8 cellular contexts compared by ENCODE assay signal in genomic region chr11:125624756-125625213, GRCh38. TPM values are rescaled to one million over a fixed set of nuclear protein-coding genes. Genes with fewer than 3 reads are reported as not detected.
DNase-seq lines count a peak whose midpoint lies in the region; ATAC-seq and TF ChIP-seq lines count a peak whose summit lies in the region.

CHEK1 (plus strand) TSS chr11:125625163; CDS start chr11:125626769, 1,606 bp downstream.

- H3F3A ChIP-seq in SK-N-SH (replicated peaks; ENCODE audit: insufficient read depth): peaks cover 57% of the 10 kb centered on the region

- peak within 1 kb of the TSS; percentile 77 to 79 for H3K4me3 ChIP-seq in SK-N-SH (ENCODE audit: low read depth in 2 of 2, low read length in 1 of 2)
- H3K4me3 ChIP-seq in iPS-15b (ENCODE audit: low read depth, low read length): peak within 1 kb of the TSS; percentile 94
- H3K4me3 ChIP-seq in stomach smooth muscle (ENCODE audit: low read length in 2 of 2): peak within 1 kb of the TSS; percentile 88 to 91

- no peaks in the 10 kb centered on the region for H3K9me3 Mint-ChIP-seq in activated T-helper 2 cell treated with anti-CD3 and anti-CD28 coated beads, Interferon-gamma antibody, Interleukin-2, Interleukin-4, amounts not matched to agents 10 μg/mL and 5 μg/mL and 100 μg/mL, durations not matched to agents 14 hours and 24 hours and 36 hours

- H3K9me3 ChIP-seq in SK-N-SH (no peaks in the 10 kb centered on the region), iPS-15b (ENCODE audit: control insufficient read depth, insufficient read depth, low read length) (no peaks in the 10 kb centered on the region), stomach smooth muscle (ENCODE audit: control insufficient read depth in 2 of 2, low read length in 2 of 2) (no peaks in the 10 kb centered on the region)

- peaks cover 26% of the 10 kb centered on the region for H3K4me1 Mint-ChIP-seq in activated T-helper 2 cell treated with anti-CD3 and anti-CD28 coated beads, Interferon-gamma antibody, Interleukin-2, Interleukin-4, amounts not matched to agents 10 μg/mL and 5 μg/mL and 100 μg/mL, durations not matched to agents 14 hours and 24 hours and 36 hours (ENCODE audit: low read depth)

- TF ChIP-seq CTCF in SK-N-SH (IDR thresholded peaks at IDR 0.05): no peak

- no peak for ATAC-seq in SK-N-SH treated with all-trans-retinoic acid at 6 μM for 48 hours
- no peak for ATAC-seq in GM18511 (IDR thresholded peaks at IDR 0.05; ENCODE audit: unreplicated experiment)

- peak within 1 kb of the TSS; percentile 80 for H2AFZ ChIP-seq in SK-N-SH (ENCODE audit: low read depth)

- peak within 1 kb of the TSS; percentile 93 for H3K27ac Mint-ChIP-seq in activated T-helper 2 cell treated with anti-CD3 and anti-CD28 coated beads, Interferon-gamma antibody, Interleukin-2, Interleukin-4, amounts not matched to agents 10 μg/mL and 5 μg/mL and 100 μg/mL, durations not matched to agents 14 hours and 24 hours and 36 hours

- H3K9me2 ChIP-seq in SK-N-SH: no peaks in the 10 kb centered on the region

- H3K36me3 ChIP-seq in SK-N-SH (replicated peaks in 1 of 2; ENCODE audit: control insufficient read depth in 1 of 2, insufficient read depth in 2 of 2, low read length in 1 of 2): peaks cover 27 to 40% of the 10 kb centered on the region in 2 experiments
- H3K36me3 ChIP-seq in iPS-15b (ENCODE audit: control insufficient read depth, insufficient read depth, low read length): peaks cover 14% of the 10 kb centered on the region
- H3K36me3 ChIP-seq in stomach smooth muscle (ENCODE audit: control insufficient read depth in 2 of 2, insufficient read depth in 2 of 2, low read length in 2 of 2): peaks cover 8 to 18% of the 10 kb centered on the region in 2 donors

- 80% methylated on average over 9 of the region's 9 CpGs for WGBS in SK-N-SH (ENCODE audit: low lambda C conversion rate)

- TF ChIP-seq RAD21 in SK-N-SH (IDR thresholded peaks at IDR 0.05; ENCODE audit: low read length): no peak

- H3K4me2 ChIP-seq in SK-N-SH: peak within 1 kb of the TSS; percentile 88

- H3K27ac ChIP-seq in SK-N-SH (ENCODE audit: low read depth in 2 of 2, low read length in 1 of 2) (peak within 1 kb of the TSS; percentile 92 to 97), stomach smooth muscle (ENCODE audit: low read length) (peak within 1 kb of the TSS; percentile 90)

- TF ChIP-seq EP300 in SK-N-SH (IDR thresholded peaks at IDR 0.05; ENCODE audit: borderline replicate concordance in 1 of 2, low read depth in 1 of 2, low read length in 1 of 2): no peak

- H3K79me2 ChIP-seq in SK-N-SH (ENCODE audit: insufficient read depth): peaks cover 36% of the 10 kb centered on the region

- H3K4me1 ChIP-seq in SK-N-SH (ENCODE audit: control insufficient read depth in 1 of 2, insufficient read depth in 2 of 2, low read depth in 1 of 2, low read length in 1 of 2) (peaks cover 4 to 11% of the 10 kb centered on the region in 2 experiments; a peak in 3 of 4 replicates), iPS-15b (ENCODE audit: control insufficient read depth, insufficient read depth, low read length) (no peaks in the 10 kb centered on the region), stomach smooth muscle (ENCODE audit: control insufficient read depth, insufficient read depth, low read length) (peaks cover 16% of the 10 kb centered on the region)

- peaks cover 63% of the 10 kb centered on the region for H3K36me3 Mint-ChIP-seq in activated T-helper 2 cell treated with anti-CD3 and anti-CD28 coated beads, Interferon-gamma antibody, Interleukin-2, Interleukin-4, amounts not matched to agents 10 μg/mL and 5 μg/mL and 100 μg/mL, durations not matched to agents 14 hours and 24 hours and 36 hours (ENCODE audit: low read depth)

- no peaks in the 10 kb centered on the region for H4K20me1 ChIP-seq in SK-N-SH (ENCODE audit: insufficient read depth)

- no peaks in the 10 kb centered on the region for H3K27me3 ChIP-seq in SK-N-SH (ENCODE audit: insufficient read depth)
- H3K27me3 ChIP-seq in iPS-15b (ENCODE audit: control insufficient read depth, insufficient read depth, low read length): no peaks in the 10 kb centered on the region
- H3K27me3 ChIP-seq in stomach smooth muscle (ENCODE audit: control insufficient read depth in 1 of 2, insufficient read depth in 2 of 2, low read length in 2 of 2): no peaks in the 10 kb centered on the region

- CTCF ChIA-PET in SK-N-SH (lab: Yijun Ruan, JAX): interaction anchor here (1.9 to 2.0 kb wide), 2 partner anchors 55 to 250 kb away, joined by 5 to 8 read pairs; partner anchors contain the start of gene EI24

- no peak for DNase-seq in SK-N-SH
- no peak for DNase-seq in activated T-helper 2 cell treated with anti-CD3 and anti-CD28 coated beads, Interferon-gamma antibody, Interleukin-2, Interleukin-4, amounts not matched to agents 10 μg/mL and 5 μg/mL and 100 μg/mL, durations not matched to agents 14 hours and 24 hours and 36 hours (ENCODE audit: low spot score)
- no peak for DNase-seq in hypothalamus (lab: John Stamatoyannopoulos, UW)
- no peak for DNase-seq in NCI-H69 (lab: John Stamatoyannopoulos, UW)

- intact Hi-C loops in activated T-helper 2 cell treated with anti-CD3 and anti-CD28 coated beads, Interferon-gamma antibody, Interleukin-2, Interleukin-4, amounts not matched to agents 10 μg/mL and 5 μg/mL and 100 μg/mL, durations not matched to agents 14 hours and 24 hours and 36 hours (cut with micrococcal nuclease): loop anchor here (1.0 to 5.0 kb wide), 4 partner anchors 32 to 262 kb away; partner anchors contain the start of genes HYLS1 and STT3A

- H3K9ac ChIP-seq in SK-N-SH (peak within 1 kb of the TSS; percentile 78), iPS-15b (ENCODE audit: low read depth, low read length) (peak within 1 kb of the TSS; percentile 98), stomach smooth muscle (ENCODE audit: low read length in 2 of 2) (peak within 1 kb of the TSS; percentile 77 to 89)

- POLR2A ChIA-PET in SK-N-SH (lab: Yijun Ruan, JAX): interaction anchor here (0.6 to 3.8 kb wide), 2 partner anchors 32 to 112 kb away, joined by 4 to 13 read pairs; partner anchors contain the start of gene STT3A

- H3K27me3 Mint-ChIP-seq in activated T-helper 2 cell treated with anti-CD3 and anti-CD28 coated beads, Interferon-gamma antibody, Interleukin-2, Interleukin-4, amounts not matched to agents 10 μg/mL and 5 μg/mL and 100 μg/mL, durations not matched to agents 14 hours and 24 hours and 36 hours (ENCODE audit: low read depth): no peaks in the 10 kb centered on the region

- H3K4me3 Mint-ChIP-seq in activated T-helper 2 cell treated with anti-CD3 and anti-CD28 coated beads, Interferon-gamma antibody, Interleukin-2, Interleukin-4, amounts not matched to agents 10 μg/mL and 5 μg/mL and 100 μg/mL, durations not matched to agents 14 hours and 24 hours and 36 hours (ENCODE audit: low read depth): peak within 1 kb of the TSS; percentile 91

TF ChIP-seq in SK-N-SH, 30 proteins besides CTCF, POLR2A, EP300 and RAD21:
- TF ChIP-seq CHD2 (IDR thresholded peaks at IDR 0.05; ENCODE audit: low read length, partially characterized antibody) (no peak), MXI1 (IDR thresholded peaks at IDR 0.05; ENCODE audit: low read depth, low read length) (no peak), USF1 (IDR thresholded peaks at IDR 0.05; ENCODE audit: borderline replicate concordance, low read depth) (no peak)

TF ChIP-seq in SK-N-SH treated with all-trans-retinoic acid at 6 μM for 48 hours, 23 proteins besides CTCF, POLR2A, EP300 and RAD21 (continues in another document):
- TF ChIP-seq BACH2 (CRISPR knock-in tag; IDR thresholded peaks at IDR 0.05; ENCODE audit: borderline replicate concordance) (no peak), RARB (CRISPR knock-in tag; IDR thresholded peaks at IDR 0.05) (no peak), CSRNP3 (CRISPR knock-in tag; IDR thresholded peaks at IDR 0.05) (no peak), TOX (CRISPR knock-in tag; IDR thresholded peaks at IDR 0.05; ENCODE audit: borderline replicate concordance) (no peak), TCF4 (CRISPR knock-in tag; IDR thresholded peaks at IDR 0.05; ENCODE audit: borderline replicate concordance) (no peak), ZNF8 (CRISPR knock-in tag; IDR thresholded peaks at IDR 0.05) (no peak)
- TF ChIP-seq, protein P1, sequence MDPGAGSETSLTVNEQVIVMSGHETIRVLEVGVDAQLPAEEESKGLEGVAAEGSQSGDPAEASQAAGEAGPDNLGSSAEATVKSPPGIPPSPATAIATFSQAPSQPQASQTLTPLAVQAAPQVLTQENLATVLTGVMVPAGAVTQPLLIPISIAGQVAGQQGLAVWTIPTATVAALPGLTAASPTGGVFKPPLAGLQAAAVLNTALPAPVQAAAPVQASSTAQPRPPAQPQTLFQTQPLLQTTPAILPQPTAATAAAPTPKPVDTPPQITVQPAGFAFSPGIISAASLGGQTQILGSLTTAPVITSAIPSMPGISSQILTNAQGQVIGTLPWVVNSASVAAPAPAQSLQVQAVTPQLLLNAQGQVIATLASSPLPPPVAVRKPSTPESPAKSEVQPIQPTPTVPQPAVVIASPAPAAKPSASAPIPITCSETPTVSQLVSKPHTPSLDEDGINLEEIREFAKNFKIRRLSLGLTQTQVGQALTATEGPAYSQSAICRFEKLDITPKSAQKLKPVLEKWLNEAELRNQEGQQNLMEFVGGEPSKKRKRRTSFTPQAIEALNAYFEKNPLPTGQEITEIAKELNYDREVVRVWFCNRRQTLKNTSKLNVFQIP (CRISPR knock-in tag; IDR thresholded peaks at IDR 0.05; ENCODE audit: borderline replicate concordance, low read depth): no peak

RNA-seq across cellular contexts. Expression of gene CHEK1, which starts in this region (rescaled TPM):
- 12.1 and 14.8 TPM in 2 replicates for polyA plus RNA-seq in SK-N-SH (2012; rRNA removed)
- polyA plus RNA-seq in SK-N-SH (2012; cell fraction: cytosol; rRNA removed): 16.6 and 17.9 TPM in 2 replicates
- polyA plus RNA-seq in SK-N-SH (2012; cell fraction: nucleus; rRNA removed): 5.2 and 10.9 TPM in 2 replicates
- total RNA-seq in activated T-helper 2 cell treated with anti-CD3 and anti-CD28 coated beads, Interferon-gamma antibody, Interleukin-2, Interleukin-4, amounts not matched to agents 10 μg/mL and 5 μg/mL and 100 μg/mL, durations not matched to agents 14 hours and 24 hours and 36 hours: 109 and 110 TPM in 2 replicates
